In the genomic region with DNA sequence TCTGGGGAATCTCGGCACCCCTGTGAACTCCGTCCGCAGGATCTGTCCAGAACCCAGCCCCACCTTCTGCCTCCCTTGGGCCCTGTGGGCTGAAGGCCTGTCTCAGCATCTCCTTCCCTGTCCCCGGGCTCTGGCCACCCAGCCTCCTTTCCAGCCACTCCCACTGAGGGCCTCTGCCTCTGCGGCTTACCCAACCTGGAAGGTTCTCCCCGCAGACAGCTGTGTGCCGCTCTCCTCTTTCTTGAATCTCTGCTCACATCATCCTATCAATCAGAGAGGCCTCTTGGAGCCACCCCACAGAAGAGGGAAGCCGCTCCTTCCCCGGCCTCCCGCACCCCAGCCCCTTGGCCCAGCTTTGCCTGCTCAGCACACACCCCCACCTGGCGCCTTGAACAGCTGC, we compare ENCODE assay signal across 28 cellular contexts.
"Had no signal": no experiment of that assay in that cellular context is flagged by ENCODE, and none has a peak within 500 bp of the region (broad histone marks: within the 10 kb centered on the region; RNA-seq: fewer than 3 reads in every experiment).

No MANE protein-coding gene starts in this region.

- H3K9me3 ChIP-seq: colonic mucosa had no signal

- DNase-seq: activated B cell treated with CpG ODN at 0.5 μM for 24 hours; activated CD4-positive, alpha-beta T cell treated with anti-CD3 and anti-CD28 coated beads for 48 hours; activated CD4-positive, alpha-beta T cell treated with anti-CD3 and anti-CD28 coated beads, Interleukin-2, amount 50 U/mL, for 1 hour; activated CD4-positive, alpha-beta T cell treated with anti-CD3 and anti-CD28 coated beads, Interleukin-2, amount 50 U/mL, for 48 hours; activated CD8-positive, alpha-beta memory T cell treated with anti-CD3 and anti-CD28 coated beads for 24 hours; activated CD8-positive, alpha-beta T cell treated with anti-CD3 and anti-CD28 coated beads for 36 hours; activated effector memory CD4-positive, alpha-beta T cell treated with Interleukin-2 at 50 U/mL for 16 hours; activated gamma-delta T cell treated with Interleukin-2 at 50 U/mL for 16 hours; activated naive CD4-positive, alpha-beta T cell treated with anti-CD3 and anti-CD28 coated beads, Interleukin-2, amount 50 U/mL, for 16 hours; activated naive CD4-positive, alpha-beta T cell treated with Interleukin-2 at 50 U/mL for 16 hours; activated T-cell treated with anti-CD3 and anti-CD28 coated beads, Interleukin-2, amount 50 U/mL, for 4 hours; amniotic stem cell; anterior cingulate cortex; brain microvascular endothelial cell; colonic mucosa; effector CD8-positive, alpha-beta T cell; foreskin fibroblast; glutamatergic neuron; T-helper 1 cell; T-helper 17 cell; T1000; WERI-Rb-1 had no signal

- H3K9me3 Mint-ChIP-seq: activated T-cell treated with anti-CD3 and anti-CD28 coated beads, Interleukin-2, amount 50 U/mL, for 4 hours; activated T-helper 17 cell treated with anti-CD3 and anti-CD28 coated beads, Interleukin-2, amount 50 U/mL, for 72 hours; central memory CD8-positive, alpha-beta T cell; T-helper 2 cell treated with Interferon-gamma antibody and Interleukin-4, amounts not matched to agents 5 μg/mL and 100 μg/mL, for 36 hours had no signal

- H3K27ac Mint-ChIP-seq: activated B cell treated with CpG ODN at 0.5 μM for 24 hours; activated CD8-positive, alpha-beta T cell treated with anti-CD3 and anti-CD28 coated beads for 36 hours; activated naive CD8-positive, alpha-beta T cell; activated T-helper 17 cell treated with anti-CD3 and anti-CD28 coated beads, Interleukin-2, amount 50 U/mL, for 72 hours; T-helper 17 cell; T-helper 2 cell treated with Interferon-gamma antibody and Interleukin-4, amounts not matched to agents 5 μg/mL and 100 μg/mL, for 36 hours had no signal

- H3K4me1 Mint-ChIP-seq: activated T-helper 17 cell treated with anti-CD3 and anti-CD28 coated beads, Interleukin-2, amount 50 U/mL, for 72 hours had no signal

- H3K4me3 ChIP-seq: colonic mucosa had no signal

- H3K27me3 ChIP-seq: colonic mucosa had no signal

- ATAC-seq: activated CD4-positive, CD25-positive, alpha-beta regulatory T cell treated with anti-CD3 and anti-CD28 coated beads, Interleukin-2, amount 50 U/mL, for 24 hours; activated CD8-positive, alpha-beta T cell treated with anti-CD3 and anti-CD28 coated beads for 36 hours; activated T-cell treated with anti-CD3 and anti-CD28 coated beads, Interleukin-2, amount 50 U/mL, for 4 hours; activated T-helper 17 cell treated with anti-CD3 and anti-CD28 coated beads, Interleukin-2, amount 50 U/mL, for 72 hours; esophagus mucosa; T-helper 17 cell had no signal

- H3K27ac ChIP-seq: brain microvascular endothelial cell, colonic mucosa, WERI-Rb-1 had no signal

- H3K36me3 Mint-ChIP-seq: activated naive CD8-positive, alpha-beta T cell had no signal

- H3K4me3 Mint-ChIP-seq: activated B cell treated with CpG ODN at 0.5 μM for 24 hours; activated CD8-positive, alpha-beta T cell treated with anti-CD3 and anti-CD28 coated beads for 36 hours; activated naive CD8-positive, alpha-beta T cell; activated T-cell treated with anti-CD3 and anti-CD28 coated beads, Interleukin-2, amount 50 U/mL, for 4 hours; activated T-helper 17 cell treated with anti-CD3 and anti-CD28 coated beads, Interleukin-2, amount 50 U/mL, for 72 hours; central memory CD8-positive, alpha-beta T cell; T-helper 17 cell; T-helper 2 cell treated with Interferon-gamma antibody and Interleukin-4, amounts not matched to agents 5 μg/mL and 100 μg/mL, for 36 hours had no signal

- H3K36me3 ChIP-seq: brain microvascular endothelial cell, colonic mucosa, WERI-Rb-1 had no signal

- H3K4me1 ChIP-seq: colonic mucosa had no signal
